1 cellular context compared by ENCODE assay signal in genomic region chr12:6839482-6840201, GRCh38.
TF ChIP-seq lines count a peak whose summit lies in the region.

No MANE protein-coding gene starts in this region.

TF ChIP-seq in endothelial cell of umbilical vein, 7 proteins besides CTCF, POLR2A, EP300 and RAD21:
- no peak for TF ChIP-seq MAX (IDR thresholded peaks at IDR 0.05; ENCODE audit: insufficient read depth, insufficient read length)
- no peak for TF ChIP-seq EZH2 (IDR thresholded peaks at IDR 0.05; ENCODE audit: borderline replicate concordance, low read depth, low read length, severe bottlenecking)
- no peak for TF ChIP-seq FOS (IDR thresholded peaks at IDR 0.05; ENCODE audit: borderline replicate concordance, insufficient read depth, low read length)
- TF ChIP-seq JUN (IDR thresholded peaks at IDR 0.05; ENCODE audit: borderline replicate concordance, insufficient read depth, insufficient read length, low read depth): no peak
- TF ChIP-seq POLR2AphosphoS5 (IDR thresholded peaks at IDR 0.05; ENCODE audit: insufficient read depth, low read depth, low read length): no peak
- TF ChIP-seq MYC (IDR thresholded peaks at IDR 0.05; ENCODE audit: low read depth, low read length): no peak
- no peak for TF ChIP-seq GATA2 (IDR thresholded peaks at IDR 0.05; ENCODE audit: insufficient read depth, insufficient read length, low read depth, low read length)
